Comparison of ENCODE assay signal across 11 cellular contexts in the genomic region with DNA sequence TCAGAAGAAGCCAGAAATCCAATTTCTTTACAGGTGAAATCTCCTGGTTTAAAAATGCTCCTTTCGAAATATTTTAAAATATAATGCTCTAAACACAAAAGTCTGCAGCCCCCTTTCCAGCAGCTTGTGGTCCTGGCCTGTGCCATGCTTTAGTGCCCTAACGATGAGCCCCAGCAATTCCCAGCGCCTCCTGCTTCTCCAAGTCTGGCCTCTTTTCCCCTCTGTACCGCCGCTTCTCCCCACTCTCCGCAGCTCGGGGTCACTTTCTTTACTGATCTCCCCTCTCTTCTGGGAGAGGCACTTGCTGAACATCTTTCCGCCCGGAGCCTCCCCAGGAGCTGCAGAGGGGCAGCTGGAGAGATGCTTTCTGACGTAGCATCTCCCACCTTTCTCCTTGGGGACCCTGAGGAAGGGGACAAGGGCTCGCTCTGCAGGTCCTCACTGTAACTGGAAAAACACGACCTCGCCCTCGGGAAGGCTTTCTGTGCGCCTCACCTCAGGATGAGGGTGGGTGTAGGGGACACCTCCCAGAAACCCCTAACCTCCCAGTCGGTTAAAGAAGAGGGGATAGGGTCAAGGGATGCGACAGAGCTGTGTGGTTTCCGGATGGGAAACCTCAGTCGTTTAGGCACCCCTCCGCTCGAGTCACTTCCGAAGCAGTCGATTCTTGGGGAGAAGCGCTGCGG. TPM values are rescaled to one million over a fixed set of nuclear protein-coding genes. Genes with fewer than 3 reads are reported as not detected.
A peak's percentile ranks its signal among the peaks of the same experiment; 100 is the strongest.
DNase-seq lines count a peak whose midpoint lies in the region; ATAC-seq and TF ChIP-seq lines count a peak whose summit lies in the region.
"Had no signal": no experiment of that assay in that cellular context is flagged by ENCODE, and none has a peak within 500 bp of the region (broad histone marks: within the 10 kb centered on the region; RNA-seq: fewer than 3 reads in every experiment).

No MANE protein-coding gene starts in this region.

- intact Hi-C loops in Right ventricle myocardium inferior (cut with DNase I), result no loop called here
- intact Hi-C loops in activated CD8-positive, alpha-beta T cell treated with anti-CD3 and anti-CD28 coated beads for 36 hours (cut with micrococcal nuclease), result no loop called here

- no peaks in the 10 kb centered on the region for H3K36me3 Mint-ChIP-seq in activated CD8-positive, alpha-beta T cell treated with anti-CD3 and anti-CD28 coated beads for 36 hours (ENCODE audit: low read depth)

- H3K27me3 ChIP-seq in cardiac muscle cell (peaks cover 85% of the 10 kb centered on the region), thymus (ENCODE audit: control insufficient read depth, insufficient read depth) (peaks cover 18% of the 10 kb centered on the region)

- POLR2A ChIA-PET in activated CD8-positive, alpha-beta T cell treated with anti-CD3 and anti-CD28 coated beads for 36 hours (lab: Charles Lee), result no interaction called here

- peaks cover 49% of the 10 kb centered on the region for H3K27me3 Mint-ChIP-seq in activated CD8-positive, alpha-beta T cell treated with anti-CD3 and anti-CD28 coated beads for 36 hours

- CTCF ChIA-PET in activated CD8-positive, alpha-beta T cell treated with anti-CD3 and anti-CD28 coated beads for 36 hours (lab: Charles Lee), result interaction anchor here (0.7 to 1.7 kb wide), 3 partner anchors 11 to 85 kb away, joined by 4 to 5 read pairs (median 4); no protein-coding TSS in a partner anchor

- H3K4me3 Mint-ChIP-seq in activated CD8-positive, alpha-beta T cell treated with anti-CD3 and anti-CD28 coated beads for 36 hours, result peak overlapping the region; percentile 59

- H3K36me3 ChIP-seq in cardiac muscle cell, result no peaks in the 10 kb centered on the region
- no peaks in the 10 kb centered on the region for H3K36me3 ChIP-seq in thymus (ENCODE audit: control insufficient read depth, insufficient read depth)

- peaks cover 1% of the 10 kb centered on the region for H3K9me3 Mint-ChIP-seq in activated CD8-positive, alpha-beta T cell treated with anti-CD3 and anti-CD28 coated beads for 36 hours

- H3K9me3 ChIP-seq in cardiac muscle cell (ENCODE audit: low read depth) (no peaks in the 10 kb centered on the region), iPS-18c (ENCODE audit: control insufficient read depth, insufficient read depth, low read length) (no peaks in the 10 kb centered on the region), thymus (ENCODE audit: control insufficient read depth) (no peaks in the 10 kb centered on the region)

- 11% methylated on average over 25 of the region's 25 CpGs for WGBS in thymus

- H3K4me3 ChIP-seq in cardiac muscle cell (peak overlapping the region; percentile 38), iPS-18c (ENCODE audit: insufficient read depth, low read depth, low read length) (peak overlapping the region; percentile 68), thymus (ENCODE audit: low read length) (peak overlapping the region; percentile 47)

- TF ChIP-seq CTCF in cardiac muscle cell (IDR thresholded peaks at IDR 0.05; ENCODE audit: low read depth, low read length), result no peak
- TF ChIP-seq CTCF in activated CD8-positive, alpha-beta T cell treated with anti-CD3 and anti-CD28 coated beads for 36 hours (IDR thresholded peaks at IDR 0.05), result no peak

- no peak for ATAC-seq in Right ventricle myocardium inferior
- ATAC-seq in activated CD8-positive, alpha-beta T cell treated with anti-CD3 and anti-CD28 coated beads for 36 hours, result no peak

- H3K4me1 Mint-ChIP-seq in activated CD8-positive, alpha-beta T cell treated with anti-CD3 and anti-CD28 coated beads for 36 hours (ENCODE audit: low read depth), result peaks cover 3% of the 10 kb centered on the region

- no peak overlapping the region for H3K27ac ChIP-seq in cardiac muscle cell
- H3K27ac ChIP-seq in thymus (ENCODE audit: low read depth), result no peak overlapping the region

- no peaks in the 10 kb centered on the region for H3K4me1 ChIP-seq in cardiac muscle cell (ENCODE audit: low read depth)
- peaks cover 13% of the 10 kb centered on the region for H3K4me1 ChIP-seq in thymus (ENCODE audit: control insufficient read depth, insufficient read depth, low read length)

- DNase-seq in cardiac muscle cell (ENCODE audit: low read depth in 1 of 2, low spot score in 1 of 2), result no peak
- no peak for DNase-seq in Right ventricle myocardium inferior (ENCODE audit: missing footprints)
- DNase-seq in activated CD8-positive, alpha-beta T cell treated with anti-CD3 and anti-CD28 coated beads for 36 hours, result no peak
- no peak for DNase-seq in KG1 (lab: John Stamatoyannopoulos, UW)
- DNase-seq in DMS153 (lab: John Stamatoyannopoulos, UW), result no peak
- no peak for DNase-seq in NCI-H1436 treated with DMSO at 0.1 percent for 48 hours (lab: John Stamatoyannopoulos, UW)
- DNase-seq: activated naive CD4-positive, alpha-beta T cell; foreskin melanocyte had no signal

- H3K27ac Mint-ChIP-seq in activated CD8-positive, alpha-beta T cell treated with anti-CD3 and anti-CD28 coated beads for 36 hours, result no peak overlapping the region
- H3K27ac Mint-ChIP-seq: natural killer cell treated with Interleukin-12 subunit alpha and Interleukin-12 subunit beta and Interleukin-15 and Interleukin-18, amount 100 ng/mL, for 72 hours had no signal

RNA-seq across cellular contexts. Expression of a gene that starts 0.5 kb away (rescaled TPM):
- 1.1 and 1.3 TPM in 2 replicates for total RNA-seq in cardiac muscle cell
- 0.42 and 1.8 TPM in 2 replicates for polyA plus RNA-seq in cardiac muscle cell
- not detected for total RNA-seq in Right ventricle myocardium inferior
- total RNA-seq in activated CD8-positive, alpha-beta T cell treated with anti-CD3 and anti-CD28 coated beads for 36 hours, result under 1 TPM; 0.25 to 0.27 TPM
- 0.98 TPM for polyA plus RNA-seq in thymus

RNA-seq across cellular contexts. Expression of a gene that starts 30.7 kb away (rescaled TPM):
- total RNA-seq in cardiac muscle cell (not detected in 2 replicates), Right ventricle myocardium inferior (not detected)
- polyA plus RNA-seq in cardiac muscle cell (not detected in 2 replicates), thymus (0.02 TPM)
- total RNA-seq in activated CD8-positive, alpha-beta T cell treated with anti-CD3 and anti-CD28 coated beads for 36 hours, result not detected
- total RNA-seq: natural killer cell treated with Interleukin-12 subunit alpha and Interleukin-12 subunit beta and Interleukin-15 and Interleukin-18, amount 100 ng/mL, for 72 hours had no signal
